Comparison of ENCODE assay signal across 8 cellular contexts in the genomic region with DNA sequence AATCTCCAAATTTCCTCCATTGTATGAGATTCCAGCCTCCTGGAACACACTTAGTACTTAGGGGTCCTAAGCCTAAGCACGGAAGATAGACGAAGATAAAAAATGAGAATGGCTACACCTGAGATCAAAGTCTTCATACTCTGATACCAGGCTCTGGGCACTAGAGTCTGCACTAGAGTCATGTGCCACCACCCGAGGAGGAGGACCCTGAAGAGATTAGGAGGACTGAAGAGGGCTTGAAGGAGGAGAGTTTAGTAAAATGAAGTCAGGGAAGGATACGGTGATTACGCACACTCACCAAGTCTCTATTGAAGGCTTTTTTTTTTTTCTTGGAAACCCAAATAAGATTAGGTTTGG. TPM values are rescaled to one million over a fixed set of nuclear protein-coding genes. Genes with fewer than 3 reads are reported as not detected.
DNase-seq lines count a peak whose midpoint lies in the region; ATAC-seq and TF ChIP-seq lines count a peak whose summit lies in the region.

No MANE protein-coding gene starts in this region.

- H3K9ac ChIP-seq in PC-3 (ENCODE audit: low read length) = peak overlapping the region; percentile 88

- no peaks in the 10 kb centered on the region for H3K9me2 ChIP-seq in DOHH2 (replicated peaks; ENCODE audit: control insufficient read depth, low read length)
- H3K9me2 ChIP-seq in PC-3 (replicated peaks; ENCODE audit: low read length) = no peaks in the 10 kb centered on the region

- H3F3A ChIP-seq in DOHH2 (ENCODE audit: control insufficient read depth, insufficient read depth) = peaks cover 7% of the 10 kb centered on the region
- no peaks in the 10 kb centered on the region for H3F3A ChIP-seq in PC-3 (ENCODE audit: low read length, unreplicated experiment)

- CTCF ChIA-PET in PC-3 (lab: Charles Lee) = no interaction called here

- H3K9me3 ChIP-seq in DOHH2 (ENCODE audit: control insufficient read depth, insufficient read depth, low read length) (no peaks in the 10 kb centered on the region), PC-3 (ENCODE audit: low read length) (no peaks in the 10 kb centered on the region)

- H4K20me1 ChIP-seq in DOHH2 (ENCODE audit: control insufficient read depth, insufficient read depth, low read depth, low read length) (no peaks in the 10 kb centered on the region), PC-3 (ENCODE audit: low read length) (no peaks in the 10 kb centered on the region)

- H3K4me2 ChIP-seq in DOHH2 (ENCODE audit: low read length) (peak overlapping the region; percentile 74), PC-3 (ENCODE audit: low read length) (peak overlapping the region; percentile 90)

- H3K27ac ChIP-seq in DOHH2 (ENCODE audit: low read depth, low read length) (peak overlapping the region; percentile 82), PC-3 (ENCODE audit: low read length) (peak overlapping the region; percentile 90), epithelial cell of prostate (peak overlapping the region; percentile 90)

- H3K79me2 ChIP-seq in DOHH2 (ENCODE audit: control insufficient read depth, low read length) (no peaks in the 10 kb centered on the region), PC-3 (ENCODE audit: low read length) (no peaks in the 10 kb centered on the region)

- H3K4me1 ChIP-seq in DOHH2 (ENCODE audit: control insufficient read depth, low read length) = peaks cover 43% of the 10 kb centered on the region
- H3K4me1 ChIP-seq in PC-3 (ENCODE audit: insufficient read depth, low read length) = peaks cover 10% of the 10 kb centered on the region

- no peak for DNase-seq in PC-3
- DNase-seq in epithelial cell of prostate (ENCODE audit: low read depth, low spot score) = no peak
- DNase-seq in posterior vena cava (ENCODE audit: low spot score) = peak; percentile 2
- no peak for DNase-seq in putamen (ENCODE audit: low spot score)
- no peak for DNase-seq in midbrain (lab: John Stamatoyannopoulos, UW)
- DNase-seq in activated CD4-positive, CD25-positive, alpha-beta regulatory T cell (lab: John Stamatoyannopoulos, UW) = no peak
- DNase-seq in iPS-NIHi11 (ENCODE audit: low spot score) = no peak

- ATAC-seq in PC-3 = no peak

- H3K36me3 ChIP-seq in DOHH2 (ENCODE audit: control insufficient read depth, low read length) (no peaks in the 10 kb centered on the region), PC-3 (ENCODE audit: low read depth, low read length) (no peaks in the 10 kb centered on the region)

- H3K4me3 ChIP-seq in DOHH2 (ENCODE audit: low read length) (peak overlapping the region; percentile 77), PC-3 (ENCODE audit: low read length) (peak overlapping the region; percentile 68)

- POLR2A ChIA-PET in PC-3 (lab: Charles Lee; ENCODE audit: unreplicated experiment) = interaction anchor here (0.5 kb wide), 1 partner anchor 795 kb away, joined by 3 read pairs; no protein-coding TSS in a partner anchor

- intact Hi-C loops in PC-3 (cut with micrococcal nuclease) (no loop called here), posterior vena cava (cut with DNase I) (loop anchor here in 1 of 2 donors (10.0 kb wide), 1 partner anchor 1160 kb away; no protein-coding TSS in a partner anchor)

- no peaks in the 10 kb centered on the region for H3K27me3 ChIP-seq in DOHH2 (ENCODE audit: control insufficient read depth, low read length)
- H3K27me3 ChIP-seq in PC-3 (ENCODE audit: low read length) = no peaks in the 10 kb centered on the region

- H2AFZ ChIP-seq in PC-3 (ENCODE audit: low read length) = peak overlapping the region; percentile 91

- BruUV-seq in PC-3 (replicated peaks; lab: Mats Ljungman, UMichigan) = TSS peak; percentile 88

- no peak for TF ChIP-seq CTCF in DOHH2 (IDR thresholded peaks at IDR 0.05; ENCODE audit: low read depth, low read length, poor library complexity, severe bottlenecking)
- no peak for TF ChIP-seq CTCF in PC-3 (conservative IDR thresholded peaks at IDR 0.05; ENCODE audit: low read depth, low read length)

RNA-seq across cellular contexts. Expression of gene SPATA24, which starts 0.6 kb away (rescaled TPM):
- total RNA-seq in PC-3 (2014; rRNA removed) = 1.4 and 3.1 TPM in 2 replicates
- total RNA-seq in posterior vena cava = 1 to 10 TPM; 1.9 to 2.6 TPM

RNA-seq across cellular contexts. Expression of gene PROB1, which starts 9.6 kb away (rescaled TPM):
- total RNA-seq in PC-3 (2014; rRNA removed) (1.9 and 2.2 TPM in 2 replicates), posterior vena cava (1 to 10 TPM; 4.4 to 8.9 TPM)

RNA-seq across cellular contexts. Expression of gene MZB1, which starts 14.7 kb away (rescaled TPM):
- 0.22 and 1.0 TPM in 2 replicates for total RNA-seq in PC-3 (2014; rRNA removed)
- total RNA-seq in posterior vena cava = 1 to 10 TPM; 1.0 TPM

RNA-seq across cellular contexts. Expression of gene SLC23A1, which starts 21.4 kb away (rescaled TPM):
- total RNA-seq in PC-3 (2014; rRNA removed) (not detected in 2 replicates), posterior vena cava (not detected)

RNA-seq across cellular contexts. Expression of gene DNAJC18, which starts 34.9 kb away (rescaled TPM):
- 3.2 and 4.4 TPM in 2 replicates for total RNA-seq in PC-3 (2014; rRNA removed)
- total RNA-seq in posterior vena cava = 10 to 100 TPM; 13.3 to 18.8 TPM
